Comparison of ENCODE assay signal across 8 cellular contexts in genomic region chr11:65417702-65418430, GRCh38.
DNase-seq lines count a peak whose midpoint lies in the region; ATAC-seq and TF ChIP-seq lines count a peak whose summit lies in the region.

No MANE protein-coding gene starts in this region.

- peaks cover 48% of the 10 kb centered on the region for H3K36me3 Mint-ChIP-seq in activated T-cell treated with anti-CD3 and anti-CD28 coated beads, Interleukin-2, amount 50 U/mL, for 24 hours (ENCODE audit: low read depth)

- H3K27ac ChIP-seq in neutrophil = peak overlapping the region; percentile 97

- TF ChIP-seq CTCF in fibroblast of pulmonary artery (IDR thresholded peaks at IDR 0.05; ENCODE audit: low read length, missing control alignments) (no peak), neutrophil (IDR thresholded peaks at IDR 0.05) (no peak)

- ATAC-seq in activated CD4-positive, CD25-positive, alpha-beta regulatory T cell treated with anti-CD3 and anti-CD28 coated beads, Interleukin-2, amount 50 U/mL, for 24 hours = no peak
- ATAC-seq in HG03460 (IDR thresholded peaks at IDR 0.05; ENCODE audit: unreplicated experiment) (no peak), GM19463 (IDR thresholded peaks at IDR 0.05; ENCODE audit: unreplicated experiment) (no peak), GM19455 (IDR thresholded peaks at IDR 0.05; ENCODE audit: unreplicated experiment) (no peak)

- peak; percentile 70 for DNase-seq in activated CD4-positive, CD25-positive, alpha-beta regulatory T cell treated with anti-CD3 and anti-CD28 coated beads, Interleukin-2, amount 50 U/mL, for 72 hours
- peak; percentile 75 for DNase-seq in activated T-cell treated with anti-CD3 and anti-CD28 coated beads, Interleukin-2, amount 50 U/mL, for 24 hours
- peak; percentile 39 for DNase-seq in fibroblast of pulmonary artery (ENCODE audit: low read depth)

- H3K27ac Mint-ChIP-seq in activated T-cell treated with anti-CD3 and anti-CD28 coated beads, Interleukin-2, amount 50 U/mL, for 24 hours = peak overlapping the region; percentile 100

- no peaks in the 10 kb centered on the region for H3K9me3 Mint-ChIP-seq in activated T-cell treated with anti-CD3 and anti-CD28 coated beads, Interleukin-2, amount 50 U/mL, for 24 hours

- H3K4me3 Mint-ChIP-seq in activated T-cell treated with anti-CD3 and anti-CD28 coated beads, Interleukin-2, amount 50 U/mL, for 24 hours = peak overlapping the region; percentile 100

- peak overlapping the region; percentile 42 for H3K4me3 ChIP-seq in fibroblast of pulmonary artery (replicated peaks; ENCODE audit: low read depth, low read length)
- peak overlapping the region; percentile 93 to 95 for H3K4me3 ChIP-seq in neutrophil (ENCODE audit: low read depth in 1 of 2, low read length in 1 of 2)

- peaks cover 38 to 63% of the 10 kb centered on the region in 2 experiments for H3K4me1 ChIP-seq in neutrophil (ENCODE audit: control insufficient read depth in 1 of 2, insufficient read depth in 1 of 2, low read depth in 1 of 2, low read length in 1 of 2)

- H3K27me3 Mint-ChIP-seq in activated T-cell treated with anti-CD3 and anti-CD28 coated beads, Interleukin-2, amount 50 U/mL, for 24 hours = peaks cover 1% of the 10 kb centered on the region

- H3K9me3 ChIP-seq in neutrophil = no peaks in the 10 kb centered on the region

- H3K36me3 ChIP-seq in neutrophil = peaks cover 16% of the 10 kb centered on the region

- H3K27me3 ChIP-seq in neutrophil = no peaks in the 10 kb centered on the region

- peaks cover 53% of the 10 kb centered on the region for H3K4me1 Mint-ChIP-seq in activated T-cell treated with anti-CD3 and anti-CD28 coated beads, Interleukin-2, amount 50 U/mL, for 24 hours (ENCODE audit: low read depth)
